ENCODE assay signal across 14 cellular contexts in the genomic region with DNA sequence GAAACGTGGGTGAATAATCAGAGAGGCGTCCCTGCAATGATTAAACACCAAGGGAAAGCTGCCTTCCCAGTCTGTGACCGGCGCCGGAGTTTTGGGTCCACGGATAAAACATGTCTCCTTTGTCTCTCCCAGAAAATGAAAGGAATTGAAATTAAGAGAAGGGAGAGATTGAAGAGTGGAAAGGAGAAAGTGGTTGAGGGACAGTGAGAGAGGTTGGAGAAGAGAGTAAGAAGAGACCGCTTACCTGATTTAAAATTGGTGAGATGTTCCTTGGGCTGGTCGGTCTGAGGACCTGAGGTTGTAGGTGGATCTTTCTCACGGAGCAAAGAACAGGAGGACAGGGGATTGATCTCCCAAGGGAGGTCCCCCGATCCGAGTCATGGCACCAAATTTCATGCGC. TPM values are rescaled to one million over a fixed set of nuclear protein-coding genes. Genes with fewer than 3 reads are reported as not detected.
"Had no signal": no experiment of that assay in that cellular context is flagged by ENCODE, and none has a peak within 500 bp of the region (broad histone marks: within the 10 kb centered on the region; RNA-seq: fewer than 3 reads in every experiment).

No MANE protein-coding gene starts in this region.

RNA-seq across cellular contexts. Expression of a gene that starts 24.9 kb away (rescaled TPM):
- total RNA-seq: activated B cell treated with CpG ODN at 0.5 μM for 24 hours; activated CD4-positive, alpha-beta memory T cell treated with anti-CD3 and anti-CD28 coated beads for 36 hours; activated CD4-positive, alpha-beta memory T cell treated with anti-CD3 and anti-CD28 coated beads, Interleukin-2, amount 10 ng/mL, durations not matched to agents 7 days and 5 days; activated CD4-positive, alpha-beta T cell treated with anti-CD3 and anti-CD28 coated beads for 36 hours; activated CD4-positive, alpha-beta T cell treated with anti-CD3 and anti-CD28 coated beads, Interleukin-2, amount 10 ng/mL, durations not matched to agents 24 days and 14 days; activated CD4-positive, alpha-beta T cell treated with anti-CD3 and anti-CD28 coated beads, Interleukin-2, amount 10 ng/mL, durations not matched to agents 7 days and 5 days; activated CD8-positive, alpha-beta memory T cell treated with anti-CD3 and anti-CD28 coated beads for 36 hours; activated CD8-positive, alpha-beta memory T cell treated with anti-CD3 and anti-CD28 coated beads, Interleukin-2, amount 10 ng/mL, durations not matched to agents 7 days and 5 days; activated CD8-positive, alpha-beta T cell treated with anti-CD3 and anti-CD28 coated beads for 36 hours; activated CD8-positive, alpha-beta T cell treated with anti-CD3 and anti-CD28 coated beads, Interleukin-2, amount 10 ng/mL, durations not matched to agents 7 days and 5 days; T-helper 1 cell treated with Interleukin-12 subunit alpha and Interleukin-12 subunit beta and Interleukin-4 antibody, amounts not matched to agents 30 ng/mL and 1 ng/mL, for 36 hours; T-helper 17 cell; T-helper 2 cell treated with Interferon-gamma antibody and Interleukin-4, amounts not matched to agents 100 ng/mL and 5 ng/mL, for 36 hours had no signal

RNA-seq across cellular contexts. Expression of a gene that starts 59.2 kb away (rescaled TPM):
- total RNA-seq: activated B cell treated with CpG ODN at 0.5 μM for 24 hours; activated CD4-positive, alpha-beta memory T cell treated with anti-CD3 and anti-CD28 coated beads for 36 hours; activated CD4-positive, alpha-beta memory T cell treated with anti-CD3 and anti-CD28 coated beads, Interleukin-2, amount 10 ng/mL, durations not matched to agents 7 days and 5 days; activated CD4-positive, alpha-beta T cell treated with anti-CD3 and anti-CD28 coated beads for 36 hours; activated CD4-positive, alpha-beta T cell treated with anti-CD3 and anti-CD28 coated beads, Interleukin-2, amount 10 ng/mL, durations not matched to agents 24 days and 14 days; activated CD4-positive, alpha-beta T cell treated with anti-CD3 and anti-CD28 coated beads, Interleukin-2, amount 10 ng/mL, durations not matched to agents 7 days and 5 days; activated CD8-positive, alpha-beta memory T cell treated with anti-CD3 and anti-CD28 coated beads for 36 hours; activated CD8-positive, alpha-beta memory T cell treated with anti-CD3 and anti-CD28 coated beads, Interleukin-2, amount 10 ng/mL, durations not matched to agents 7 days and 5 days; activated CD8-positive, alpha-beta T cell treated with anti-CD3 and anti-CD28 coated beads for 36 hours; activated CD8-positive, alpha-beta T cell treated with anti-CD3 and anti-CD28 coated beads, Interleukin-2, amount 10 ng/mL, durations not matched to agents 7 days and 5 days; T-helper 1 cell treated with Interleukin-12 subunit alpha and Interleukin-12 subunit beta and Interleukin-4 antibody, amounts not matched to agents 30 ng/mL and 1 ng/mL, for 36 hours; T-helper 2 cell treated with Interferon-gamma antibody and Interleukin-4, amounts not matched to agents 100 ng/mL and 5 ng/mL, for 36 hours; WTC11 had no signal
